Comparison of ENCODE assay signal across 1 cellular context in the genomic region with DNA sequence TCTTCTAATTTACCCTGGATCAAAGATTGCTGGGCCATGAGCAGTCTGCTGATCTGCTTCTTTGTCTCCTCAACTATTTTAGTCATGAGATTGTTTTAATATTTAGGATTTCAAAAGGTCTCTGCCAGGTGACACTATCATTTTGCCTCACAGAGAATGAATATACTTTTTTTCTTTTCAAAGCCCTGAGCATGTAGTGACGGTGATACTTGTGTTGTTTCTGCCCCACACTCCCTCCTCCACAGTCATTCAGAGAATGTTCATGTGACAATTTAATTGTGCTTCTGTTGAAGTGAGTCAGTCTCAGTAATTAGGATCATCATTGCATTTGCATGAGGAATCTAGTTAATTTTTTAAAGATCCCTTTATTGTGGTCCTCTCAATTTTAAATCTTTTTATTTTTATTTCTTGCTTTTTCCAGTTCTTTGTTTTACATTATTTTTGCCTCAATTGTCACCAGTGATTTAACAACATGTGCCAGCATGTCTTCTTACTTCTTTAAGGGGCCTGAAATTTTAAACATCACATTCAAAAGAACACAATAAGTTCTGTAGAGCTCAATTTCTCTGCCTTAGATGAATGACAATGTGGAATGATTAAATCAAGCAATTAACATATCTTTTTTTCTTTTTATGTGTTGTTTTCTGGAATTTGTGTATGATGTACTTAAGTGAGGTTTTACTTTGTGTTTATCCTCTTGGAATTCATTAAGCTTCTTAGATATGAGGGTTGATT.
TF ChIP-seq lines count a peak whose summit lies in the region.

No MANE protein-coding gene starts in this region.

TF ChIP-seq in GM23338, 12 proteins besides CTCF, POLR2A, EP300 and RAD21 (continued from another document):
- TF ChIP-seq, protein P1, sequence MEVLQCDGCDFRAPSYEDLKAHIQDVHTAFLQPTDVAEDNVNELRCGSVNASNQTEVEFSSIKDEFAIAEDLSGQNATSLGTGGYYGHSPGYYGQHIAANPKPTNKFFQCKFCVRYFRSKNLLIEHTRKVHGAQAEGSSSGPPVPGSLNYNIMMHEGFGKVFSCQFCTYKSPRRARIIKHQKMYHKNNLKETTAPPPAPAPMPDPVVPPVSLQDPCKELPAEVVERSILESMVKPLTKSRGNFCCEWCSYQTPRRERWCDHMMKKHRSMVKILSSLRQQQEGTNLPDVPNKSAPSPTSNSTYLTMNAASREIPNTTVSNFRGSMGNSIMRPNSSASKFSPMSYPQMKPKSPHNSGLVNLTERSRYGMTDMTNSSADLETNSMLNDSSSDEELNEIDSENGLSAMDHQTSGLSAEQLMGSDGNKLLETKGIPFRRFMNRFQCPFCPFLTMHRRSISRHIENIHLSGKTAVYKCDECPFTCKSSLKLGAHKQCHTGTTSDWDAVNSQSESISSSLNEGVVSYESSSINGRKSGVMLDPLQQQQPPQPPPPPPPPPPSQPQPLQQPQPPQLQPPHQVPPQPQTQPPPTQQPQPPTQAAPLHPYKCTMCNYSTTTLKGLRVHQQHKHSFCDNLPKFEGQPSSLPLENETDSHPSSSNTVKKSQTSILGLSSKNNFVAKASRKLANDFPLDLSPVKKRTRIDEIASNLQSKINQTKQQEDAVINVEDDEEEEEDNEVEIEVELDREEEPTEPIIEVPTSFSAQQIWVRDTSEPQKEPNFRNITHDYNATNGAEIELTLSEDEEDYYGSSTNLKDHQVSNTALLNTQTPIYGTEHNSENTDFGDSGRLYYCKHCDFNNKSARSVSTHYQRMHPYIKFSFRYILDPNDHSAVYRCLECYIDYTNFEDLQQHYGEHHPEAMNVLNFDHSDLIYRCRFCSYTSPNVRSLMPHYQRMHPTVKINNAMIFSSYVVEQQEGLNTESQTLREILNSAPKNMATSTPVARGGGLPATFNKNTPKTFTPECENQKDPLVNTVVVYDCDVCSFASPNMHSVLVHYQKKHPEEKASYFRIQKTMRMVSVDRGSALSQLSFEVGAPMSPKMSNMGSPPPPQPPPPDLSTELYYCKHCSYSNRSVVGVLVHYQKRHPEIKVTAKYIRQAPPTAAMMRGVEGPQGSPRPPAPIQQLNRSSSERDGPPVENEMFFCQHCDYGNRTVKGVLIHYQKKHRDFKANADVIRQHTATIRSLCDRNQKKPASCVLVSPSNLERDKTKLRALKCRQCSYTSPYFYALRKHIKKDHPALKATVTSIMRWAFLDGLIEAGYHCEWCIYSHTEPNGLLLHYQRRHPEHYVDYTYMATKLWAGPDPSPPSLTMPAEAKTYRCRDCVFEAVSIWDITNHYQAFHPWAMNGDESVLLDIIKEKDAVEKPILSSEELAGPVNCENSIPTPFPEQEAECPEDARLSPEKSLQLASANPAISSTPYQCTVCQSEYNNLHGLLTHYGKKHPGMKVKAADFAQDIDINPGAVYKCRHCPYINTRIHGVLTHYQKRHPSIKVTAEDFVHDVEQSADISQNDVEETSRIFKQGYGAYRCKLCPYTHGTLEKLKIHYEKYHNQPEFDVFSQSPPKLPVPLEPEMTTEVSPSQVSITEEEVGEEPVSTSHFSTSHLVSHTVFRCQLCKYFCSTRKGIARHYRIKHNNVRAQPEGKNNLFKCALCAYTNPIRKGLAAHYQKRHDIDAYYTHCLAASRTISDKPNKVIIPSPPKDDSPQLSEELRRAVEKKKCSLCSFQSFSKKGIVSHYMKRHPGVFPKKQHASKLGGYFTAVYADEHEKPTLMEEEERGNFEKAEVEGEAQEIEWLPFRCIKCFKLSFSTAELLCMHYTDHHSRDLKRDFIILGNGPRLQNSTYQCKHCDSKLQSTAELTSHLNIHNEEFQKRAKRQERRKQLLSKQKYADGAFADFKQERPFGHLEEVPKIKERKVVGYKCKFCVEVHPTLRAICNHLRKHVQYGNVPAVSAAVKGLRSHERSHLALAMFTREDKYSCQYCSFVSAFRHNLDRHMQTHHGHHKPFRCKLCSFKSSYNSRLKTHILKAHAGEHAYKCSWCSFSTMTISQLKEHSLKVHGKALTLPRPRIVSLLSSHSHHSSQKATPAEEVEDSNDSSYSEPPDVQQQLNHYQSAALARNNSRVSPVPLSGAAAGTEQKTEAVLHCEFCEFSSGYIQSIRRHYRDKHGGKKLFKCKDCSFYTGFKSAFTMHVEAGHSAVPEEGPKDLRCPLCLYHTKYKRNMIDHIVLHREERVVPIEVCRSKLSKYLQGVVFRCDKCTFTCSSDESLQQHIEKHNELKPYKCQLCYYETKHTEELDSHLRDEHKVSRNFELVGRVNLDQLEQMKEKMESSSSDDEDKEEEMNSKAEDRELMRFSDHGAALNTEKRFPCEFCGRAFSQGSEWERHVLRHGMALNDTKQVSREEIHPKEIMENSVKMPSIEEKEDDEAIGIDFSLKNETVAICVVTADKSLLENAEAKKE (CRISPR knock-in tag; IDR thresholded peaks at IDR 0.05) = no peak
- no peak for TF ChIP-seq POLR2AphosphoS5 (IDR thresholded peaks at IDR 0.05; ENCODE audit: low read depth)
- no peak for TF ChIP-seq NANOG (IDR thresholded peaks at IDR 0.05; ENCODE audit: borderline replicate concordance)
- TF ChIP-seq, protein P2, sequence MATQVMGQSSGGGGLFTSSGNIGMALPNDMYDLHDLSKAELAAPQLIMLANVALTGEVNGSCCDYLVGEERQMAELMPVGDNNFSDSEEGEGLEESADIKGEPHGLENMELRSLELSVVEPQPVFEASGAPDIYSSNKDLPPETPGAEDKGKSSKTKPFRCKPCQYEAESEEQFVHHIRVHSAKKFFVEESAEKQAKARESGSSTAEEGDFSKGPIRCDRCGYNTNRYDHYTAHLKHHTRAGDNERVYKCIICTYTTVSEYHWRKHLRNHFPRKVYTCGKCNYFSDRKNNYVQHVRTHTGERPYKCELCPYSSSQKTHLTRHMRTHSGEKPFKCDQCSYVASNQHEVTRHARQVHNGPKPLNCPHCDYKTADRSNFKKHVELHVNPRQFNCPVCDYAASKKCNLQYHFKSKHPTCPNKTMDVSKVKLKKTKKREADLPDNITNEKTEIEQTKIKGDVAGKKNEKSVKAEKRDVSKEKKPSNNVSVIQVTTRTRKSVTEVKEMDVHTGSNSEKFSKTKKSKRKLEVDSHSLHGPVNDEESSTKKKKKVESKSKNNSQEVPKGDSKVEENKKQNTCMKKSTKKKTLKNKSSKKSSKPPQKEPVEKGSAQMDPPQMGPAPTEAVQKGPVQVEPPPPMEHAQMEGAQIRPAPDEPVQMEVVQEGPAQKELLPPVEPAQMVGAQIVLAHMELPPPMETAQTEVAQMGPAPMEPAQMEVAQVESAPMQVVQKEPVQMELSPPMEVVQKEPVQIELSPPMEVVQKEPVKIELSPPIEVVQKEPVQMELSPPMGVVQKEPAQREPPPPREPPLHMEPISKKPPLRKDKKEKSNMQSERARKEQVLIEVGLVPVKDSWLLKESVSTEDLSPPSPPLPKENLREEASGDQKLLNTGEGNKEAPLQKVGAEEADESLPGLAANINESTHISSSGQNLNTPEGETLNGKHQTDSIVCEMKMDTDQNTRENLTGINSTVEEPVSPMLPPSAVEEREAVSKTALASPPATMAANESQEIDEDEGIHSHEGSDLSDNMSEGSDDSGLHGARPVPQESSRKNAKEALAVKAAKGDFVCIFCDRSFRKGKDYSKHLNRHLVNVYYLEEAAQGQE (IDR thresholded peaks at IDR 0.05; ENCODE audit: unreplicated experiment) = no peak
- no peak for TF ChIP-seq CREB1 (CRISPR knock-in tag; IDR thresholded peaks at IDR 0.05; ENCODE audit: low read depth)
- no peak for TF ChIP-seq EZH2 (IDR thresholded peaks at IDR 0.05; ENCODE audit: low read depth, unreplicated experiment)
- no peak for TF ChIP-seq ZNF114 (CRISPR knock-in tag; IDR thresholded peaks at IDR 0.05)
- TF ChIP-seq JUNB (IDR thresholded peaks at IDR 0.05; ENCODE audit: unreplicated experiment) = no peak
- TF ChIP-seq, protein P3, sequence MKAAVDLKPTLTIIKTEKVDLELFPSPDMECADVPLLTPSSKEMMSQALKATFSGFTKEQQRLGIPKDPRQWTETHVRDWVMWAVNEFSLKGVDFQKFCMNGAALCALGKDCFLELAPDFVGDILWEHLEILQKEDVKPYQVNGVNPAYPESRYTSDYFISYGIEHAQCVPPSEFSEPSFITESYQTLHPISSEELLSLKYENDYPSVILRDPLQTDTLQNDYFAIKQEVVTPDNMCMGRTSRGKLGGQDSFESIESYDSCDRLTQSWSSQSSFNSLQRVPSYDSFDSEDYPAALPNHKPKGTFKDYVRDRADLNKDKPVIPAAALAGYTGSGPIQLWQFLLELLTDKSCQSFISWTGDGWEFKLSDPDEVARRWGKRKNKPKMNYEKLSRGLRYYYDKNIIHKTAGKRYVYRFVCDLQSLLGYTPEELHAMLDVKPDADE (IDR thresholded peaks at IDR 0.05) = no peak
